Comparison of ENCODE assay signal across 1 cellular context in the genomic region with DNA sequence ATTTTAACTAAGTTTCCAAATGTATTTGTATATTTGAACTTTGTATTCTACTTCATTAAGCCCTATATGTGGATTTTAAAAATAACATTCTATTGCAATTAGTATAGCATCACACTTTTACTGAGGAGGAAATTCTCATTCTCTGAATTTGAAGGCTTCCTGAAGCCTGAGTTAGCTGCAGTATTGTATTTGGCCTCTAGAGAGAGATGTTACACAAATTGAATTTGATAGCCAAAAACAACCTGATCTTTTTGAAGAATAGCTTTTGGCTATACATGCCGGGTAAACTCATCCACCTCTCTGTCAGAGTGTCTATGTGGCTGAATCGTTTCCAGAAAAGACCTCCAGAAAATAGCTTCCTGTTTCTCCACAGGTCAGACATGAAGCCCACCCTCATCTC.
TF ChIP-seq lines count a peak whose summit lies in the region.

No MANE protein-coding gene starts in this region.

TF ChIP-seq in K562, 482 proteins besides CTCF, POLR2A, EP300 and RAD21 (continued from another document):
- TF ChIP-seq ZNF407 (IDR thresholded peaks at IDR 0.05; ENCODE audit: low read depth) (no peak), E2F6 (IDR thresholded peaks at IDR 0.05; ENCODE audit: borderline replicate concordance in 1 of 2, extremely low read depth in 1 of 2, insufficient read depth in 1 of 2, insufficient read length in 1 of 2, low read depth in 1 of 2, low read length in 1 of 2, poor library complexity in 1 of 2, severe bottlenecking in 1 of 2) (no peak), GTF2F1 (IDR thresholded peaks at IDR 0.05; ENCODE audit: low read depth, low read length) (no peak), CHD1 (IDR thresholded peaks at IDR 0.05; ENCODE audit: low read length) (no peak), ETV5 (CRISPR knock-in tag; IDR thresholded peaks at IDR 0.05; ENCODE audit: low read depth) (no peak), CTBP1 (IDR thresholded peaks at IDR 0.05; ENCODE audit: borderline replicate concordance) (no peak), PRMT5 (CRISPR knock-in tag; IDR thresholded peaks at IDR 0.05) (no peak)
- TF ChIP-seq, protein P1, sequence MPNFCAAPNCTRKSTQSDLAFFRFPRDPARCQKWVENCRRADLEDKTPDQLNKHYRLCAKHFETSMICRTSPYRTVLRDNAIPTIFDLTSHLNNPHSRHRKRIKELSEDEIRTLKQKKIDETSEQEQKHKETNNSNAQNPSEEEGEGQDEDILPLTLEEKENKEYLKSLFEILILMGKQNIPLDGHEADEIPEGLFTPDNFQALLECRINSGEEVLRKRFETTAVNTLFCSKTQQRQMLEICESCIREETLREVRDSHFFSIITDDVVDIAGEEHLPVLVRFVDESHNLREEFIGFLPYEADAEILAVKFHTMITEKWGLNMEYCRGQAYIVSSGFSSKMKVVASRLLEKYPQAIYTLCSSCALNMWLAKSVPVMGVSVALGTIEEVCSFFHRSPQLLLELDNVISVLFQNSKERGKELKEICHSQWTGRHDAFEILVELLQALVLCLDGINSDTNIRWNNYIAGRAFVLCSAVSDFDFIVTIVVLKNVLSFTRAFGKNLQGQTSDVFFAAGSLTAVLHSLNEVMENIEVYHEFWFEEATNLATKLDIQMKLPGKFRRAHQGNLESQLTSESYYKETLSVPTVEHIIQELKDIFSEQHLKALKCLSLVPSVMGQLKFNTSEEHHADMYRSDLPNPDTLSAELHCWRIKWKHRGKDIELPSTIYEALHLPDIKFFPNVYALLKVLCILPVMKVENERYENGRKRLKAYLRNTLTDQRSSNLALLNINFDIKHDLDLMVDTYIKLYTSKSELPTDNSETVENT (CRISPR knock-in tag; IDR thresholded peaks at IDR 0.05) = no peak
- TF ChIP-seq, protein P2, sequence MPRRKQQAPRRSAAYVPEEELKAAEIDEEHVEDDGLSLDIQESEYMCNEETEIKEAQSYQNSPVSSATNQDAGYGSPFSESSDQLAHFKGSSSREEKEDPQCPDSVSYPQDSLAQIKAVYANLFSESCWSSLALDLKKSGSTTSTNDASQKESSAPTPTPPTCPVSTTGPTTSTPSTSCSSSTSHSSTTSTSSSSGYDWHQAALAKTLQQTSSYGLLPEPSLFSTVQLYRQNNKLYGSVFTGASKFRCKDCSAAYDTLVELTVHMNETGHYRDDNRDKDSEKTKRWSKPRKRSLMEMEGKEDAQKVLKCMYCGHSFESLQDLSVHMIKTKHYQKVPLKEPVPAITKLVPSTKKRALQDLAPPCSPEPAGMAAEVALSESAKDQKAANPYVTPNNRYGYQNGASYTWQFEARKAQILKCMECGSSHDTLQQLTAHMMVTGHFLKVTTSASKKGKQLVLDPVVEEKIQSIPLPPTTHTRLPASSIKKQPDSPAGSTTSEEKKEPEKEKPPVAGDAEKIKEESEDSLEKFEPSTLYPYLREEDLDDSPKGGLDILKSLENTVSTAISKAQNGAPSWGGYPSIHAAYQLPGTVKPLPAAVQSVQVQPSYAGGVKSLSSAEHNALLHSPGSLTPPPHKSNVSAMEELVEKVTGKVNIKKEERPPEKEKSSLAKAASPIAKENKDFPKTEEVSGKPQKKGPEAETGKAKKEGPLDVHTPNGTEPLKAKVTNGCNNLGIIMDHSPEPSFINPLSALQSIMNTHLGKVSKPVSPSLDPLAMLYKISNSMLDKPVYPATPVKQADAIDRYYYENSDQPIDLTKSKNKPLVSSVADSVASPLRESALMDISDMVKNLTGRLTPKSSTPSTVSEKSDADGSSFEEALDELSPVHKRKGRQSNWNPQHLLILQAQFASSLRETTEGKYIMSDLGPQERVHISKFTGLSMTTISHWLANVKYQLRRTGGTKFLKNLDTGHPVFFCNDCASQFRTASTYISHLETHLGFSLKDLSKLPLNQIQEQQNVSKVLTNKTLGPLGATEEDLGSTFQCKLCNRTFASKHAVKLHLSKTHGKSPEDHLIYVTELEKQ (CRISPR knock-in tag; IDR thresholded peaks at IDR 0.05) = no peak
